ENCODE assay signal across 8 cellular contexts in the genomic region with DNA sequence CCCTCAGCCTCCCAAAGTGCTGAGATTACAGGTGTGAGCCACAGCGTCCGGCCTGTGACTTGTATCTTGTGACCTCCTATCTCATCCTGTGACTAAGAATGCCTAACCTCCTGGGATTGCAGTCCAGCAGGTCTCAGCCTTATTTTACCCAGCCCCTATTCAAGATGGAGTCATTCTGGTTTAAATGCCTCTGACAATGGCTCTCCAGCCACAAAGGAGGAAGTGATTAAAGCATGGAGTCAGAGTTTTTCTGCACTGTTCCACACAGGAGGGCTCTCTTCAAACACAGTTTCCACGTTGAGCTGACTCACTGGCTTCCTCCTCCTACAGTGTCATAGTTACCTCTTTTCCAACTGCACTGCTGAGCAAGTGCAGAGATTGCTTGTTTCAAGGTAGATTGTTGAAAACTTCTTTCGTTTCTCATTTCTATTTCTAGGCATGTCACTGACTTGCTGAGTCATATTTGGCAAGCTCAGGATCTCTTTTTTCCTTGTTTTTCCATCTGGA. TPM values are rescaled to one million over a fixed set of nuclear protein-coding genes. Genes with fewer than 3 reads are reported as not detected.
DNase-seq lines count a peak whose midpoint lies in the region; ATAC-seq and TF ChIP-seq lines count a peak whose summit lies in the region.

No MANE protein-coding gene starts in this region.

- peaks cover 0 to 9% (median 0%) of the 10 kb centered on the region in 3 donors for H3K4me1 ChIP-seq in gastroesophageal sphincter

- no peaks in the 10 kb centered on the region for H3K27me3 ChIP-seq in HL-60 (ENCODE audit: insufficient read depth, poor library complexity, severe bottlenecking)
- no peaks in the 10 kb centered on the region for H3K27me3 ChIP-seq in gastroesophageal sphincter

- H3K9me3 Mint-ChIP-seq in activated CD4-positive, alpha-beta T cell treated with anti-CD3 and anti-CD28 coated beads for 36 hours (ENCODE audit: low read depth) = no peaks in the 10 kb centered on the region
- no peaks in the 10 kb centered on the region for H3K9me3 Mint-ChIP-seq in activated CD8-positive, alpha-beta T cell treated with anti-CD3 and anti-CD28 coated beads, Interleukin-2, amount 10 ng/mL, durations not matched to agents 7 days and 5 days (ENCODE audit: insufficient read depth)

- intact Hi-C loops in activated CD4-positive, alpha-beta T cell treated with anti-CD3 and anti-CD28 coated beads for 36 hours (cut with DNase I, micrococcal nuclease) = loop anchor here (1.0 kb wide), 4 partner anchors 29 to 264 kb away; partner anchors contain the start of gene SIPA1L1 (in 1 of the 2)

- no peak overlapping the region for H3K4me3 ChIP-seq in HL-60 (replicated peaks; ENCODE audit: insufficient read depth, low read length)
- H3K4me3 ChIP-seq in gastroesophageal sphincter = no peak overlapping the region

- H3K27me3 Mint-ChIP-seq in activated CD4-positive, alpha-beta T cell treated with anti-CD3 and anti-CD28 coated beads for 36 hours = peaks cover 2% of the 10 kb centered on the region
- H3K27me3 Mint-ChIP-seq in activated CD8-positive, alpha-beta T cell treated with anti-CD3 and anti-CD28 coated beads, Interleukin-2, amount 10 ng/mL, durations not matched to agents 7 days and 5 days (ENCODE audit: low read depth) = peaks cover 2% of the 10 kb centered on the region

- H3K9me3 ChIP-seq in gastroesophageal sphincter = no peaks in the 10 kb centered on the region

- no peak for TF ChIP-seq EP300 in gastroesophageal sphincter (IDR thresholded peaks at IDR 0.05)

- no peaks in the 10 kb centered on the region for H3K36me3 Mint-ChIP-seq in activated CD4-positive, alpha-beta T cell treated with anti-CD3 and anti-CD28 coated beads for 36 hours (ENCODE audit: low read depth)
- H3K36me3 Mint-ChIP-seq in activated CD8-positive, alpha-beta T cell treated with anti-CD3 and anti-CD28 coated beads, Interleukin-2, amount 10 ng/mL, durations not matched to agents 7 days and 5 days (ENCODE audit: low read depth) = peaks cover 3% of the 10 kb centered on the region

- 0 to 5% methylated on average over 2 of the region's 4 CpGs for WGBS in gastroesophageal sphincter (ENCODE audit: low coverage in 1 of 2), 2 donors

- CTCF ChIA-PET in activated CD4-positive, alpha-beta T cell treated with anti-CD3 and anti-CD28 coated beads for 36 hours (lab: Charles Lee) = interaction anchor here (1.0 to 1.2 kb wide), 2 partner anchors 12 to 148 kb away, joined by 3 read pairs; no protein-coding TSS in a partner anchor
- CTCF ChIA-PET in activated CD8-positive, alpha-beta T cell treated with anti-CD3 and anti-CD28 coated beads, Interleukin-2, amount 10 ng/mL, durations not matched to agents 7 days and 5 days (lab: Charles Lee) = interaction anchor here (0.8 to 1.2 kb wide), 2 partner anchors 32 to 461 kb away, joined by 3 to 4 read pairs; no protein-coding TSS in a partner anchor

- peak; percentile 72 for DNase-seq in activated CD4-positive, alpha-beta T cell treated with anti-CD3 and anti-CD28 coated beads for 36 hours
- no peak for DNase-seq in activated CD4-positive, alpha-beta T cell treated with anti-CD3 and anti-CD28 coated beads for 1 hour
- DNase-seq in HL-60 (ENCODE audit: low read depth in 1 of 2, low spot score in 1 of 2) (peak; percentile 21 to 28), DMS114 treated with DMSO at 0.1 percent for 48 hours (lab: John Stamatoyannopoulos, UW; ENCODE audit: unreplicated experiment) (no peak), NCI-H1436 treated with DMSO at 0.1 percent for 48 hours (lab: John Stamatoyannopoulos, UW) (no peak)
- peak; percentile 34 for DNase-seq in activated CD8-positive, alpha-beta T cell treated with anti-CD3 and anti-CD28 coated beads, Interleukin-2, amount 10 ng/mL, durations not matched to agents 7 days and 5 days
- peak; percentile 22 to 44 for DNase-seq in stimulated activated CD4-positive, alpha-beta T cell treated with anti-CD3 and anti-CD28 coated beads, Interleukin-4, amount 100 ng/mL, for 48 hours (ENCODE audit: low read depth in 2 of 2)

- TF ChIP-seq POLR2A in gastroesophageal sphincter (IDR thresholded peaks at IDR 0.05) = no peak

- POLR2A ChIA-PET in activated CD4-positive, alpha-beta T cell treated with anti-CD3 and anti-CD28 coated beads for 36 hours (lab: Charles Lee) = interaction anchor here (1.2 kb wide), 1 partner anchor 30 kb away, joined by 3 read pairs; no protein-coding TSS in a partner anchor
- POLR2A ChIA-PET in activated CD8-positive, alpha-beta T cell treated with anti-CD3 and anti-CD28 coated beads, Interleukin-2, amount 10 ng/mL, durations not matched to agents 7 days and 5 days (lab: Charles Lee) = no interaction called here

- peak overlapping the region; percentile 45 for H3K27ac Mint-ChIP-seq in activated CD4-positive, alpha-beta T cell treated with anti-CD3 and anti-CD28 coated beads for 36 hours
- peak overlapping the region; percentile 39 for H3K27ac Mint-ChIP-seq in activated CD8-positive, alpha-beta T cell treated with anti-CD3 and anti-CD28 coated beads, Interleukin-2, amount 10 ng/mL, durations not matched to agents 7 days and 5 days

- H3K27ac ChIP-seq in HL-60 (replicated peaks) (no peak overlapping the region), gastroesophageal sphincter (peak overlapping the region in 2 of 4 donors; percentile 13 to 41)

- H3K4me1 Mint-ChIP-seq in activated CD4-positive, alpha-beta T cell treated with anti-CD3 and anti-CD28 coated beads for 36 hours = peaks cover 18% of the 10 kb centered on the region
- H3K4me1 Mint-ChIP-seq in activated CD8-positive, alpha-beta T cell treated with anti-CD3 and anti-CD28 coated beads, Interleukin-2, amount 10 ng/mL, durations not matched to agents 7 days and 5 days (ENCODE audit: low read depth) = peaks cover 25% of the 10 kb centered on the region

- peak; percentile 100 for ATAC-seq in activated CD4-positive, alpha-beta T cell treated with anti-CD3 and anti-CD28 coated beads for 36 hours
- ATAC-seq in activated CD8-positive, alpha-beta T cell treated with anti-CD3 and anti-CD28 coated beads, Interleukin-2, amount 10 ng/mL, durations not matched to agents 7 days and 5 days = peak; percentile 67
- peak; percentile 74 for ATAC-seq in gastroesophageal sphincter

- no peak for TF ChIP-seq CTCF in HL-60 (IDR thresholded peaks at IDR 0.05; ENCODE audit: insufficient read depth, low read length)
- no peak for TF ChIP-seq CTCF in gastroesophageal sphincter (IDR thresholded peaks at IDR 0.05)

- H3K4me3 Mint-ChIP-seq in activated CD4-positive, alpha-beta T cell treated with anti-CD3 and anti-CD28 coated beads for 36 hours = no peak overlapping the region
- H3K4me3 Mint-ChIP-seq in activated CD8-positive, alpha-beta T cell treated with anti-CD3 and anti-CD28 coated beads, Interleukin-2, amount 10 ng/mL, durations not matched to agents 7 days and 5 days = no peak overlapping the region

- H3K36me3 ChIP-seq in gastroesophageal sphincter = no peaks in the 10 kb centered on the region

RNA-seq across cellular contexts. Expression of gene SIPA1L1, which starts 29.3 kb away (rescaled TPM):
- total RNA-seq in activated CD4-positive, alpha-beta T cell treated with anti-CD3 and anti-CD28 coated beads for 36 hours = 10 to 100 TPM; 49.0 to 56.2 TPM
- 10 to 100 TPM; 49.6 to 52.6 TPM for total RNA-seq in activated CD8-positive, alpha-beta T cell treated with anti-CD3 and anti-CD28 coated beads, Interleukin-2, amount 10 ng/mL, durations not matched to agents 7 days and 5 days
- 10 to 100 TPM; 23.6 to 61.0 (median 44.7) TPM for total RNA-seq in gastroesophageal sphincter

Comparison
In these comparisons a context has a peak if more than half of its experiments do, and no peak if none do; other contexts are left out.
1. DNase-seq: peak in activated CD4-positive, alpha-beta T cell treated with anti-CD3 and anti-CD28 coated beads for 36 hours (single experiment), HL-60 (2 of 2), activated CD8-positive, alpha-beta T cell treated with anti-CD3 and anti-CD28 coated beads, Interleukin-2, amount 10 ng/mL, durations not matched to agents 7 days and 5 days (single experiment) and stimulated activated CD4-positive, alpha-beta T cell treated with anti-CD3 and anti-CD28 coated beads, Interleukin-4, amount 100 ng/mL, for 48 hours (2 of 2); none in activated CD4-positive, alpha-beta T cell treated with anti-CD3 and anti-CD28 coated beads for 1 hour (single experiment), DMS114 treated with DMSO at 0.1 percent for 48 hours (single experiment) and NCI-H1436 treated with DMSO at 0.1 percent for 48 hours (single experiment).
2. Peak in every context shown above with its lines, with median percentiles within 50 percentile points of each other: ATAC-seq.